Comparison of ENCODE assay signal across 21 cellular contexts in genomic region chr9:131853434-131853833, GRCh38.
DNase-seq lines count a peak whose midpoint lies in the region; ATAC-seq lines count a peak whose summit lies in the region.
"Had no signal": no experiment of that assay in that cellular context is flagged by ENCODE, and none has a peak within 500 bp of the region (broad histone marks: within the 10 kb centered on the region; RNA-seq: fewer than 3 reads in every experiment).

No MANE protein-coding gene starts in this region.

- H3K4me1 Mint-ChIP-seq in activated CD4-positive, alpha-beta T cell treated with anti-CD3 and anti-CD28 coated beads for 36 hours, result no peaks in the 10 kb centered on the region
- peaks cover 0 to 4% of the 10 kb centered on the region in 2 donors for H3K4me1 Mint-ChIP-seq in effector memory CD8-positive, alpha-beta T cell (ENCODE audit: low read depth in 2 of 2)

- H3K4me3 Mint-ChIP-seq in activated CD4-positive, alpha-beta T cell treated with anti-CD3 and anti-CD28 coated beads for 36 hours, result no peak overlapping the region
- H3K4me3 Mint-ChIP-seq in effector memory CD8-positive, alpha-beta T cell, result no peak overlapping the region
- H3K4me3 Mint-ChIP-seq: CD4-positive, alpha-beta memory T cell had no signal

- no peaks in the 10 kb centered on the region for H3K27me3 Mint-ChIP-seq in activated CD4-positive, alpha-beta T cell treated with anti-CD3 and anti-CD28 coated beads for 36 hours
- no peaks in the 10 kb centered on the region for H3K27me3 Mint-ChIP-seq in effector memory CD8-positive, alpha-beta T cell
- H3K27me3 Mint-ChIP-seq: CD4-positive, alpha-beta memory T cell had no signal

- intact Hi-C loops in activated CD4-positive, alpha-beta T cell treated with anti-CD3 and anti-CD28 coated beads for 36 hours (cut with DNase I, micrococcal nuclease), result no loop called here

- H3K27ac Mint-ChIP-seq in activated CD4-positive, alpha-beta T cell treated with anti-CD3 and anti-CD28 coated beads for 36 hours, result no peak overlapping the region
- no peak overlapping the region for H3K27ac Mint-ChIP-seq in activated naive CD4-positive, alpha-beta T cell treated with anti-CD3 and anti-CD28 coated beads, Interleukin-2, amount 50 U/mL, for 72 hours
- no peak overlapping the region for H3K27ac Mint-ChIP-seq in effector memory CD8-positive, alpha-beta T cell

- no peaks in the 10 kb centered on the region for H3K36me3 Mint-ChIP-seq in activated CD4-positive, alpha-beta T cell treated with anti-CD3 and anti-CD28 coated beads for 36 hours (ENCODE audit: low read depth)
- no peaks in the 10 kb centered on the region for H3K36me3 Mint-ChIP-seq in activated naive CD4-positive, alpha-beta T cell treated with anti-CD3 and anti-CD28 coated beads, Interleukin-2, amount 50 U/mL, for 72 hours
- no peaks in the 10 kb centered on the region for H3K36me3 Mint-ChIP-seq in effector memory CD8-positive, alpha-beta T cell (ENCODE audit: insufficient read depth)

- no peaks in the 10 kb centered on the region for H3K9me3 Mint-ChIP-seq in activated CD4-positive, alpha-beta T cell treated with anti-CD3 and anti-CD28 coated beads for 36 hours (ENCODE audit: low read depth)
- H3K9me3 Mint-ChIP-seq in activated naive CD4-positive, alpha-beta T cell treated with anti-CD3 and anti-CD28 coated beads, Interleukin-2, amount 50 U/mL, for 72 hours, result no peaks in the 10 kb centered on the region
- H3K9me3 Mint-ChIP-seq in effector memory CD8-positive, alpha-beta T cell, result no peaks in the 10 kb centered on the region

- DNase-seq in activated CD4-positive, alpha-beta T cell treated with anti-CD3 and anti-CD28 coated beads for 36 hours, result no peak
- no peak for DNase-seq in activated CD4-positive, alpha-beta T cell treated with anti-CD3 and anti-CD28 coated beads for 1 hour
- no peak for DNase-seq in activated naive CD4-positive, alpha-beta T cell treated with anti-CD3 and anti-CD28 coated beads, Interleukin-2, amount 50 U/mL, for 72 hours (ENCODE audit: low spot score in 2 of 2)
- DNase-seq in activated naive CD4-positive, alpha-beta T cell (lab: John Stamatoyannopoulos, UW), result no peak
- no peak for DNase-seq in effector memory CD8-positive, alpha-beta T cell
- DNase-seq in stimulated activated naive CD8-positive, alpha-beta T cell treated with anti-CD3 and anti-CD28 coated beads, Interleukin-15, Interleukin-2, amounts not matched to agents 100 U/mL and 50 U/mL, for 24 hours, result no peak
- DNase-seq in GOT3 (lab: John Stamatoyannopoulos, UW) (no peak), AML-193 (lab: John Stamatoyannopoulos, UW) (no peak)
- DNase-seq: ACHN; Caco-2; CD4-positive, alpha-beta memory T cell; DMS 273 treated with DMSO at 0.1 percent for 48 hours; DMS79 treated with DMSO at 0.1 percent for 48 hours; Karpas-422; NCI-H1694; NCI-H2081; NCI-H2171; NCI-H345; NCI-H524; NCI-H774; NK-92 treated with Interleukin-12 subunit alpha and Interleukin-12 subunit beta, amount 100 ng/mL, for 24 hours had no signal

- CTCF ChIA-PET in activated CD4-positive, alpha-beta T cell treated with anti-CD3 and anti-CD28 coated beads for 36 hours (lab: Charles Lee), result no interaction called here

- POLR2A ChIA-PET in activated CD4-positive, alpha-beta T cell treated with anti-CD3 and anti-CD28 coated beads for 36 hours (lab: Charles Lee), result no interaction called here

- ATAC-seq in activated CD4-positive, alpha-beta T cell treated with anti-CD3 and anti-CD28 coated beads for 36 hours, result peak; percentile 47
- peak; percentile 53 to 68 for ATAC-seq in activated naive CD4-positive, alpha-beta T cell treated with anti-CD3 and anti-CD28 coated beads, Interleukin-2, amount 50 U/mL, for 72 hours
- peak; percentile 35 for ATAC-seq in effector memory CD8-positive, alpha-beta T cell (replicated peaks)
- ATAC-seq in stimulated activated naive CD8-positive, alpha-beta T cell treated with anti-CD3 and anti-CD28 coated beads, Interleukin-15, Interleukin-2, amounts not matched to agents 100 U/mL and 50 U/mL, for 24 hours, result peak; percentile 71
